In the genomic region with DNA sequence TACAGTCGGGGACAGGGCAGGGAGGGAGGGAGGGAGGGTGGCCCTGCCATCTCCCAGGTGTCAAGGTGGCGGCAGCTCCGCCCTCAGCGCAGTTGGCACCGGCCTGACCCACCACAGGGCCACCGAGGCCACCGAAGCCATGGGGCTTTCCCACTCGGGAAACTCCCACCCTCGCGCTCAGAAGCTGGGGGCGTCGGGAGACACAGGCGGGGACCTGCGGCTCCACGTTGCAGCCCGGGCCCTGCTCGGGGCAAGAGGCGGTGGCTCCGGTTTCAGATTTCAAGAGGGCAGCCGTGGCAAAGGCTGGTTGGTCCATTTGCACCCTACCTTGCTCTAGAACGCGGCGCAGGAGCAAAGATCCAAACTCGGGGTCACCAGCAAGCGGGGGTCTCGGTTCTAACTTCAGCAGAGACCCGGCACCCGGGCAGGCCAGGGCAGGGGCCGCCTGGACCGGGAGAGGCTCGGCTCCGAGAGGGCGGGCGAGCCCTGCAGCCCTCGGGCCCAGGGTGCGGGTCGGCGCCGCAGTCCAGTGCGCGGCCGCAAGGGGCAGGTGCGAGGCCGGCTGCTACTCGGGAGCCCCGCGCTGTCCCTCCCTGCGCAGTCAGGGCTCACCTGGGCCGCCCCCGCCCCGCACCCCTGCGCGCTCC, we compare ENCODE assay signal across 8 cellular contexts. TPM values are rescaled to one million over a fixed set of nuclear protein-coding genes. Genes with fewer than 3 reads are reported as not detected.
A peak's percentile ranks its signal among the peaks of the same experiment; 100 is the strongest.
DNase-seq lines count a peak whose midpoint lies in the region; ATAC-seq and TF ChIP-seq lines count a peak whose summit lies in the region.

No MANE protein-coding gene starts in this region.

- H3K4me1 ChIP-seq in GM23338 (ENCODE audit: insufficient read depth) = peaks cover 23% of the 10 kb centered on the region
- H3K4me1 ChIP-seq in colonic mucosa = no peaks in the 10 kb centered on the region
- peaks cover 45% of the 10 kb centered on the region for H3K4me1 ChIP-seq in lower lobe of right lung

- H3K27me3 ChIP-seq in GM23338 (ENCODE audit: insufficient read depth) = peaks cover 6% of the 10 kb centered on the region
- H3K27me3 ChIP-seq in colonic mucosa = no peaks in the 10 kb centered on the region
- H3K27me3 ChIP-seq in lower lobe of right lung (ENCODE audit: low read depth) = no peaks in the 10 kb centered on the region

- peaks cover 12% of the 10 kb centered on the region for H3K79me2 ChIP-seq in GM23338 (replicated peaks; ENCODE audit: insufficient read depth)

- no peaks in the 10 kb centered on the region for H3K9me2 ChIP-seq in GM23338 (ENCODE audit: insufficient read depth)

- TF ChIP-seq CTCF in GM23338 (conservative IDR thresholded peaks at IDR 0.05; ENCODE audit: low read depth in 2 of 2) = peak; percentile 38 to 44; a peak in 3 of 4 replicates
- TF ChIP-seq CTCF in WI38 (IDR thresholded peaks at IDR 0.05; ENCODE audit: low read depth, low read length) = peak; percentile 29
- peak; percentile 66 for TF ChIP-seq CTCF in colonic mucosa (IDR thresholded peaks at IDR 0.05)
- peak; percentile 61 for TF ChIP-seq CTCF in lower lobe of right lung (IDR thresholded peaks at IDR 0.05)

- peak overlapping the region; percentile 87 to 96 for H3K9ac ChIP-seq in colonic mucosa (ENCODE audit: low read depth in 2 of 2, low read length in 2 of 2)

- no peak overlapping the region for H3K27ac ChIP-seq in GM23338 (ENCODE audit: low read depth)
- H3K27ac ChIP-seq in colonic mucosa = peak overlapping the region; percentile 75
- peak overlapping the region; percentile 93 for H3K27ac ChIP-seq in lower lobe of right lung

- H3K4me3 Mint-ChIP-seq in GM23338 = peak overlapping the region; percentile 64
- peak overlapping the region; percentile 69 for H3K4me3 Mint-ChIP-seq in stimulated activated effector memory CD8-positive, alpha-beta T cell treated with anti-CD3 and anti-CD28 coated beads, Interleukin-12 subunit alpha, Interleukin-12 subunit beta, amount 100 ng/mL, for 72 hours

- H3F3A ChIP-seq in GM23338 (replicated peaks; ENCODE audit: low read depth) = 0 out of 2 replicates have a peak, but pooled peaks cover 4% of the 10 kb centered on the region

- H3K36me3 Mint-ChIP-seq in GM23338 (ENCODE audit: low read depth) = no peaks in the 10 kb centered on the region
- H3K36me3 Mint-ChIP-seq in stimulated activated effector memory CD8-positive, alpha-beta T cell treated with anti-CD3 and anti-CD28 coated beads, Interleukin-12 subunit alpha, Interleukin-12 subunit beta, amount 100 ng/mL, for 72 hours = peaks cover 12% of the 10 kb centered on the region

- H2AFZ ChIP-seq in GM23338 = peak overlapping the region; percentile 94

- H3K9me3 Mint-ChIP-seq in GM23338 = no peaks in the 10 kb centered on the region
- no peaks in the 10 kb centered on the region for H3K9me3 Mint-ChIP-seq in stimulated activated effector memory CD8-positive, alpha-beta T cell treated with anti-CD3 and anti-CD28 coated beads, Interleukin-12 subunit alpha, Interleukin-12 subunit beta, amount 100 ng/mL, for 72 hours

- peak; percentile 72 for DNase-seq in GM23338 (ENCODE audit: low spot score)
- peak; percentile 60 for DNase-seq in M059J (ENCODE audit: low read depth)
- peak; percentile 56 for DNase-seq in colonic mucosa
- peak; percentile 58 for DNase-seq in lower lobe of right lung
- DNase-seq in stimulated activated effector memory CD8-positive, alpha-beta T cell treated with anti-CD3 and anti-CD28 coated beads, Interleukin-12 subunit alpha, Interleukin-12 subunit beta, amount 100 ng/mL, for 72 hours (ENCODE audit: low spot score in 2 of 2) = peak; percentile 29 to 78
- DNase-seq in NK-92 treated with Interleukin-12 subunit alpha and Interleukin-12 subunit beta, amount 100 ng/mL, for 24 hours (lab: John Stamatoyannopoulos, UW) = no peak

- H4K20me1 ChIP-seq in GM23338 (replicated peaks; ENCODE audit: insufficient read depth) = no peaks in the 10 kb centered on the region

- peak overlapping the region; percentile 9; the same call in 1 of the 2 replicates for H3K4me3 ChIP-seq in GM08714 (ENCODE audit: low read length)
- H3K4me3 ChIP-seq in GM23338 = peak overlapping the region; percentile 71
- H3K4me3 ChIP-seq in WI38 (ENCODE audit: low read depth, low read length) = peak overlapping the region; percentile 37
- peak overlapping the region; percentile 78 for H3K4me3 ChIP-seq in colonic mucosa
- H3K4me3 ChIP-seq in lower lobe of right lung = peak overlapping the region; percentile 67

- no peak overlapping the region for H3K27ac Mint-ChIP-seq in GM23338
- peak overlapping the region; percentile 91 for H3K27ac Mint-ChIP-seq in stimulated activated effector memory CD8-positive, alpha-beta T cell treated with anti-CD3 and anti-CD28 coated beads, Interleukin-12 subunit alpha, Interleukin-12 subunit beta, amount 100 ng/mL, for 72 hours

- ATAC-seq in GM23338 (peak; percentile 80), lower lobe of right lung (peak; percentile 86 to 89)
- ATAC-seq in stimulated activated effector memory CD8-positive, alpha-beta T cell treated with anti-CD3 and anti-CD28 coated beads, Interleukin-12 subunit alpha, Interleukin-12 subunit beta, amount 100 ng/mL, for 72 hours = peak; percentile 71

- H3K27me3 Mint-ChIP-seq in GM23338 (ENCODE audit: insufficient read depth, low read depth, poor library complexity) = peaks cover 19% of the 10 kb centered on the region

- H3K4me1 Mint-ChIP-seq in GM23338 = peaks cover 42% of the 10 kb centered on the region
- H3K4me1 Mint-ChIP-seq in stimulated activated effector memory CD8-positive, alpha-beta T cell treated with anti-CD3 and anti-CD28 coated beads, Interleukin-12 subunit alpha, Interleukin-12 subunit beta, amount 100 ng/mL, for 72 hours = peaks cover 47% of the 10 kb centered on the region

- H3K4me2 ChIP-seq in GM23338 = peak overlapping the region; percentile 86

- no peaks in the 10 kb centered on the region for H3K36me3 ChIP-seq in GM23338 (ENCODE audit: insufficient read depth)
- H3K36me3 ChIP-seq in colonic mucosa = no peaks in the 10 kb centered on the region
- H3K36me3 ChIP-seq in lower lobe of right lung = no peaks in the 10 kb centered on the region

- no peaks in the 10 kb centered on the region for H3K9me3 ChIP-seq in colonic mucosa
- H3K9me3 ChIP-seq in lower lobe of right lung = no peaks in the 10 kb centered on the region

- intact Hi-C loops in colonic mucosa (cut with DNase I) = no loop called here
- intact Hi-C loops in lower lobe of right lung (cut with DNase I) = no loop called here

TF ChIP-seq in GM23338, 12 proteins besides CTCF, POLR2A, EP300 and RAD21:
- TF ChIP-seq STAT1 (IDR thresholded peaks at IDR 0.05; ENCODE audit: unreplicated experiment) (no peak), POLR2AphosphoS5 (IDR thresholded peaks at IDR 0.05; ENCODE audit: low read depth) (peak; percentile 38; the same call in 1 of the 2 replicates)

RNA-seq across cellular contexts. Expression of a gene that starts 0.4 kb away (rescaled TPM):
- 21.9 and 30.9 TPM in 2 replicates for total RNA-seq in GM23338 (2014; rRNA removed; shearing (Covaris generic))
- 13.2 and 13.7 TPM in 2 replicates for polyA plus RNA-seq in GM23338 (2016; fragmentation: Nextera tagmentation; extraction: Ambion mirVana)
- total RNA-seq in M059J (2014; rRNA removed; shearing (Covaris generic)) = 34.2 and 36.1 TPM in 2 replicates
- total RNA-seq in colonic mucosa (10 to 100 TPM; 60.1 to 90.6 TPM), lower lobe of right lung (49.9 TPM)

RNA-seq across cellular contexts. Expression of a gene that starts 31.2 kb away (rescaled TPM):
- total RNA-seq in GM23338 (2014; rRNA removed; shearing (Covaris generic)) = 5.4 and 9.1 TPM in 2 replicates
- polyA plus RNA-seq in GM23338 (2016; fragmentation: Nextera tagmentation; extraction: Ambion mirVana) = 0.82 and 1.0 TPM in 2 replicates
- total RNA-seq in M059J (2014; rRNA removed; shearing (Covaris generic)) = 1.3 and 2.1 TPM in 2 replicates
- 10 to 100 TPM; 38.3 to 45.2 TPM for total RNA-seq in colonic mucosa
- 90.7 TPM for total RNA-seq in lower lobe of right lung

Comparison
In these comparisons a context has a peak if more than half of its experiments do, and no peak if none do; other contexts are left out.
1. H3K4me3 ChIP-seq: peak in every context shown above with its lines; median percentile 78 in colonic mucosa; 71 in GM23338; 67 in lower lobe of right lung; 37 in WI38; 9 in GM08714.